ENCODE assay signal across 1 cellular context in the genomic region with DNA sequence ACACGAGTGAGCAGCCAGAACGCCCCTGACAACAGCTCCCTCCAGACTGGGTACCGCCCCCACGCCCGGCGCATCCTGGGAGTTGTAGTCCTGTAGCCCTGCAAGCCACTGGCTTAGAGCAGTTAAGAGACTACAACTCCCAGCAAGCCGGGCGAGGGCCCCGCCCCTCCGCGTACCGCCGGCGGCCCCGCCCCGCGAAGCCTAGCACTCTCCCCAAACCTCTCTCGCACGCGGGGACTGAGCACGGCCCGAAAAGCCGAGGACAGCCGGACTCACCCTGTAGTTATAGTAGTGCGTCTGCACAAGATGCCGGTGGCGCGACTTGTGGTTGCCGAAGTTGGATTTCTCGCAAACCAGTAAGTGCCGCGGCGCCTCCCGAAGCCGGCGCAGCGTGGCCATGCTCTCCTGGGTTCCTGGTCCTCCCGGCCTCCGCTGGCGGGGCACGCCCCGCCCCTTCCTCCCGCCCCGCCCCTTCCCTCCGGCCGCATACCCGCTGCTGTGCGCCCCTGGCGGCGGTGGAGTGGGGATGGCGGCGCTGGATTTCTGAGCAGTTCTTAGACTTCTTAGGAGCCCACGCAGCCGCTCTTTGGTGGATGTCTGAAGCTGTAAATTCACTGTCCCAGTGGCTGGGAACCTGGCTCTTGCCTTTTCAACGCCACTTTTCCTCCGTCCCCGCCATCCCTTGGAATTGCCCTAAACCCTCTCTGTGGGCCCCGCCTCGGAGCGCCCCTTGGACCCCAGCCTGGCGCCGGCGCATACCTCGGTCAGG.
TF ChIP-seq lines count a peak whose summit lies in the region.

A gene with protein sequence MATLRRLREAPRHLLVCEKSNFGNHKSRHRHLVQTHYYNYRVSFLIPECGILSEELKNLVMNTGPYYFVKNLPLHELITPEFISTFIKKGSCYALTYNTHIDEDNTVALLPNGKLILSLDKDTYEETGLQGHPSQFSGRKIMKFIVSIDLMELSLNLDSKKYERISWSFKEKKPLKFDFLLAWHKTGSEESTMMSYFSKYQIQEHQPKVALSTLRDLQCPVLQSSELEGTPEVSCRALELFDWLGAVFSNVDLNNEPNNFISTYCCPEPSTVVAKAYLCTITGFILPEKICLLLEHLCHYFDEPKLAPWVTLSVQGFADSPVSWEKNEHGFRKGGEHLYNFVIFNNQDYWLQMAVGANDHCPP (minus strand): TSS at position 434 of the 769 bp plus-strand sequence. CDS start 35 bp downstream, at position 399.

TF ChIP-seq in WTC11, 78 proteins besides CTCF, POLR2A, EP300 and RAD21 (continued from another document):
- TF ChIP-seq, protein P1, sequence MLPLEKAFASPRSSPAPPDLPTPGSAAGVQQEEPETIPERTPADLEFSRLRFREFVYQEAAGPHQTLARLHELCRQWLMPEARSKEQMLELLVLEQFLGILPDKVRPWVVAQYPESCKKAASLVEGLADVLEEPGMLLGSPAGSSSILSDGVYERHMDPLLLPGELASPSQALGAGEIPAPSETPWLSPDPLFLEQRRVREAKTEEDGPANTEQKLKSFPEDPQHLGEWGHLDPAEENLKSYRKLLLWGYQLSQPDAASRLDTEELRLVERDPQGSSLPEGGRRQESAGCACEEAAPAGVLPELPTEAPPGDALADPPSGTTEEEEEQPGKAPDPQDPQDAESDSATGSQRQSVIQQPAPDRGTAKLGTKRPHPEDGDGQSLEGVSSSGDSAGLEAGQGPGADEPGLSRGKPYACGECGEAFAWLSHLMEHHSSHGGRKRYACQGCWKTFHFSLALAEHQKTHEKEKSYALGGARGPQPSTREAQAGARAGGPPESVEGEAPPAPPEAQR (CRISPR knock-in tag; IDR thresholded peaks at IDR 0.05) = no peak
- TF ChIP-seq, protein P2, sequence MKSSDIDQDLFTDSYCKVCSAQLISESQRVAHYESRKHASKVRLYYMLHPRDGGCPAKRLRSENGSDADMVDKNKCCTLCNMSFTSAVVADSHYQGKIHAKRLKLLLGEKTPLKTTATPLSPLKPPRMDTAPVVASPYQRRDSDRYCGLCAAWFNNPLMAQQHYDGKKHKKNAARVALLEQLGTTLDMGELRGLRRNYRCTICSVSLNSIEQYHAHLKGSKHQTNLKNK (CRISPR knock-in tag; IDR thresholded peaks at IDR 0.05) = no peak
- TF ChIP-seq HMGA2 (CRISPR knock-in tag; IDR thresholded peaks at IDR 0.05) (no peak), CBFB (CRISPR knock-in tag; IDR thresholded peaks at IDR 0.05; ENCODE audit: low read depth) (no peak), NR3C1 (CRISPR knock-in tag; conservative IDR thresholded peaks at IDR 0.05; ENCODE audit: low read depth) (no peak), TP53 (CRISPR knock-in tag; IDR thresholded peaks at IDR 0.05) (no peak), JAZF1 (CRISPR knock-in tag; IDR thresholded peaks at IDR 0.05) (no peak), GTF2I (CRISPR knock-in tag; conservative IDR thresholded peaks at IDR 0.05) (no peak), TCF7 (CRISPR knock-in tag; IDR thresholded peaks at IDR 0.05; ENCODE audit: low read depth) (no peak), FOXJ3 (CRISPR knock-in tag; IDR thresholded peaks at IDR 0.05; ENCODE audit: borderline replicate concordance) (no peak)
- TF ChIP-seq, protein P3, sequence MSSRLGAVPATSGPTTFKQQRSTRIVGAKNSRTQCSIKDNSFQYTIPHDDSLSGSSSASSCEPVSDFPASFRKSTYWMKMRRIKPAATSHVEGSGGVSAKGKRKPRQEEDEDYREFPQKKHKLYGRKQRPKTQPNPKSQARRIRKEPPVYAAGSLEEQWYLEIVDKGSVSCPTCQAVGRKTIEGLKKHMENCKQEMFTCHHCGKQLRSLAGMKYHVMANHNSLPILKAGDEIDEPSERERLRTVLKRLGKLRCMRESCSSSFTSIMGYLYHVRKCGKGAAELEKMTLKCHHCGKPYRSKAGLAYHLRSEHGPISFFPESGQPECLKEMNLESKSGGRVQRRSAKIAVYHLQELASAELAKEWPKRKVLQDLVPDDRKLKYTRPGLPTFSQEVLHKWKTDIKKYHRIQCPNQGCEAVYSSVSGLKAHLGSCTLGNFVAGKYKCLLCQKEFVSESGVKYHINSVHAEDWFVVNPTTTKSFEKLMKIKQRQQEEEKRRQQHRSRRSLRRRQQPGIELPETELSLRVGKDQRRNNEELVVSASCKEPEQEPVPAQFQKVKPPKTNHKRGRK (CRISPR knock-in tag; IDR thresholded peaks at IDR 0.05; ENCODE audit: borderline replicate concordance) = no peak
